In genomic region chr4:123102897-123103489, GRCh38 we compare ENCODE assay signal across 7 cellular contexts.
DNase-seq lines count a peak whose midpoint lies in the region; ATAC-seq, FAIRE-seq and TF ChIP-seq lines count a peak whose summit lies in the region.

No MANE protein-coding gene starts in this region.

- no peak for TF ChIP-seq EP300 in stomach (IDR thresholded peaks at IDR 0.05)

- in situ Hi-C loops in KBM-7 (cut with MboI; ENCODE audit: low pct_unique_long_range_greater_than_20kb, low sequenced_read_pairs) = loop anchor here (25.0 kb wide), 1 partner anchor 559 kb away; no protein-coding TSS in a partner anchor

- H3K4me1 ChIP-seq in stomach = peaks cover 0 to 20% (median 7%) of the 10 kb centered on the region in 4 donors

- H3K27me3 Mint-ChIP-seq in WTC11 (ENCODE audit: low read depth) = no peaks in the 10 kb centered on the region

- intact Hi-C loops in left ventricle myocardium superior (cut with micrococcal nuclease) (loop anchor here (10.0 kb wide), 3 partner anchors 552 to 1162 kb away; no protein-coding TSS in a partner anchor), stomach (cut with DNase I; ENCODE audit: low total_unique reads) (loop anchor here (10.0 kb wide), 1 partner anchor 1162 kb away; no protein-coding TSS in a partner anchor)

- WGBS in stomach, 5 donors = 46 to 60% (median 50%) methylated on average over 3 of the region's 3 CpGs

- H3K9me3 Mint-ChIP-seq in WTC11 = no peaks in the 10 kb centered on the region

- CTCF ChIA-PET in WTC11 (lab: Charles Lee) = interaction anchor here (0.5 to 1.2 kb wide), 7 partner anchors 157 to 670 kb away, joined by 3 to 4 read pairs (median 3); no protein-coding TSS in a partner anchor

- H3K27ac ChIP-seq in stomach = no peak overlapping the region

- no peak overlapping the region for H3K27ac Mint-ChIP-seq in WTC11

- no peak overlapping the region for H3K4me3 ChIP-seq in stomach

- TF ChIP-seq POLR2A in stomach (IDR thresholded peaks at IDR 0.05) = no peak

- peaks cover 14% of the 10 kb centered on the region for H3K4me1 Mint-ChIP-seq in WTC11

- DNase-seq in KBM-7 (peak; percentile 56), WTC11 (ENCODE audit: low spot score) (no peak), left ventricle myocardium superior (no peak), stomach (no peak), 8988T (no peak)

- FAIRE-seq in G401.6 (lab: Jason Lieb, UNC) = peak; percentile 98

- ATAC-seq in GM21390 (IDR thresholded peaks at IDR 0.05; ENCODE audit: unreplicated experiment) (peak; percentile 69), WTC11 (peak; percentile 69), left ventricle myocardium superior (peak; percentile 69)

- peaks cover 0 to 4% (median 0%) of the 10 kb centered on the region in 4 donors for H3K36me3 ChIP-seq in stomach

- peak; percentile 63 for TF ChIP-seq CTCF in WTC11 (IDR thresholded peaks at IDR 0.05)
- TF ChIP-seq CTCF in stomach (IDR thresholded peaks at IDR 0.05) = peak in 5 of 7 experiments; percentile 60 to 69 (median 67)

- POLR2A ChIA-PET in WTC11 (lab: Charles Lee) = no interaction called here

- no peak overlapping the region for H3K4me3 Mint-ChIP-seq in WTC11

- no peaks in the 10 kb centered on the region for H3K36me3 Mint-ChIP-seq in WTC11

- no peaks in the 10 kb centered on the region for H3K9me3 ChIP-seq in stomach

- no peaks in the 10 kb centered on the region for H3K27me3 ChIP-seq in stomach

TF ChIP-seq in WTC11, 78 proteins besides CTCF, POLR2A, EP300 and RAD21:
- TF ChIP-seq ZNF138 (CRISPR knock-in tag; conservative IDR thresholded peaks at IDR 0.05) = no peak
- TF ChIP-seq PRDM15 (CRISPR knock-in tag; IDR thresholded peaks at IDR 0.05) = no peak
- TF ChIP-seq IRF2 (CRISPR knock-in tag; IDR thresholded peaks at IDR 0.05; ENCODE audit: borderline replicate concordance, low read depth) = no peak
- TF ChIP-seq ZNF281 (CRISPR knock-in tag; IDR thresholded peaks at IDR 0.05) = no peak
- TF ChIP-seq TCF7 (CRISPR knock-in tag; IDR thresholded peaks at IDR 0.05; ENCODE audit: low read depth) = no peak
- TF ChIP-seq ETV6 (CRISPR knock-in tag; IDR thresholded peaks at IDR 0.05) = no peak
- no peak for TF ChIP-seq NR1H2 (CRISPR knock-in tag; IDR thresholded peaks at IDR 0.05)
- TF ChIP-seq ATF1 (CRISPR knock-in tag; IDR thresholded peaks at IDR 0.05) = no peak
- TF ChIP-seq ZMAT4 (CRISPR knock-in tag; IDR thresholded peaks at IDR 0.05) = no peak
- no peak for TF ChIP-seq ZNF121 (CRISPR knock-in tag; IDR thresholded peaks at IDR 0.05)
- no peak for TF ChIP-seq PREB (CRISPR knock-in tag; IDR thresholded peaks at IDR 0.05; ENCODE audit: borderline replicate concordance)
TF ChIP-seq in WTC11: peak in this region for 0.
